9 cellular contexts compared by ENCODE assay signal in genomic region chr15:90306560-90306959, GRCh38. TPM values are rescaled to one million over a fixed set of nuclear protein-coding genes. Genes with fewer than 3 reads are reported as not detected.
DNase-seq lines count a peak whose midpoint lies in the region; ATAC-seq and TF ChIP-seq lines count a peak whose summit lies in the region.
"Had no signal": no experiment of that assay in that cellular context is flagged by ENCODE, and none has a peak within 500 bp of the region (broad histone marks: within the 10 kb centered on the region; RNA-seq: fewer than 3 reads in every experiment).

No MANE protein-coding gene starts in this region.

- TF ChIP-seq POLR2A in esophagus squamous epithelium (IDR thresholded peaks at IDR 0.05), result no peak

- ATAC-seq in HG02678 (IDR thresholded peaks at IDR 0.05; ENCODE audit: unreplicated experiment) (peak; percentile 77), naive B cell (ENCODE audit: low read depth in 2 of 2) (peak; percentile 44 to 54), GM18502 (IDR thresholded peaks at IDR 0.05; ENCODE audit: poor library complexity, unreplicated experiment) (no peak)

- no peaks in the 10 kb centered on the region for H3K36me3 Mint-ChIP-seq in naive B cell

- WGBS in esophagus squamous epithelium, 2 donors, result 59 to 67% methylated on average over 6 of the region's 6 CpGs

- no peak overlapping the region for H3K4me3 ChIP-seq in esophagus squamous epithelium
- H3K4me3 ChIP-seq: adrenal gland had no signal

- H3K27ac Mint-ChIP-seq in naive B cell, result peak overlapping the region in 2 of 6 donors; percentile 5 to 53

- H3K9me3 Mint-ChIP-seq in naive B cell, result no peaks in the 10 kb centered on the region

- DNase-seq in GM13976 (ENCODE audit: low spot score) (peak; percentile 63), naive B cell (no peak), NCI-H187 treated with DMSO at 0.1 percent for 48 hours (lab: John Stamatoyannopoulos, UW) (no peak), NCI-H2227 (lab: John Stamatoyannopoulos, UW; ENCODE audit: unreplicated experiment) (no peak), esophagus squamous epithelium (lab: John Stamatoyannopoulos, UW) (no peak)
- DNase-seq in activated CD4-positive, alpha-beta T cell treated with anti-CD3 and anti-CD28 coated beads, Interleukin-2, amount 50 U/mL, for 48 hours, result peak; percentile 34 to 54

- in situ Hi-C loops in GM13976 (cut with MboI; ENCODE audit: low sequenced_read_pairs, unreplicated experiment), result loop anchor here (25.0 kb wide), 1 partner anchor 581 kb away; the partner anchor contains the start of gene FES

- H3K27me3 ChIP-seq in esophagus squamous epithelium, result no peaks in the 10 kb centered on the region
- H3K27me3 ChIP-seq: adrenal gland had no signal

- no peak overlapping the region for H3K4me3 Mint-ChIP-seq in naive B cell

- no peaks in the 10 kb centered on the region for H3K36me3 ChIP-seq in esophagus squamous epithelium
- H3K36me3 ChIP-seq: adrenal gland had no signal

- no peaks in the 10 kb centered on the region for H3K9me3 ChIP-seq in esophagus squamous epithelium
- H3K9me3 ChIP-seq: adrenal gland had no signal

- peak; percentile 21 for TF ChIP-seq CTCF in GM13976 (IDR thresholded peaks at IDR 0.05; ENCODE audit: borderline replicate concordance, control extremely low read depth, extremely low read depth, insufficient read depth, missing control alignments)
- no peak for TF ChIP-seq CTCF in esophagus squamous epithelium (IDR thresholded peaks at IDR 0.05)

- H3K4me1 ChIP-seq in esophagus squamous epithelium, result peaks cover 0 to under 1% (median 0%) of the 10 kb centered on the region in 3 donors
- H3K4me1 ChIP-seq: adrenal gland had no signal

- peaks cover 9 to 12% (median 10%) of the 10 kb centered on the region in 3 donors for H3K4me1 Mint-ChIP-seq in naive B cell

- H3K27ac ChIP-seq in esophagus squamous epithelium, result no peak overlapping the region

- no peaks in the 10 kb centered on the region for H3K27me3 Mint-ChIP-seq in naive B cell

- intact Hi-C loops in esophagus squamous epithelium (cut with DNase I), result no loop called here

RNA-seq across cellular contexts. Expression of gene NGRN, which starts 41.1 kb away (rescaled TPM):
- 10 to 100 TPM; 33.6 to 80.2 (median 54.1) TPM for polyA plus RNA-seq in naive B cell (ENCODE audit: low read depth in 6 of 6)
- 10 to 100 TPM; 35.4 to 59.5 (median 43.3) TPM for total RNA-seq in esophagus squamous epithelium

RNA-seq across cellular contexts. Expression of gene ZNF774, which starts 45.5 kb away (rescaled TPM):
- under 1 TPM in 3 of 6 donors, not detected in 3; 0.38 to 0.83 (median 0.40) TPM for polyA plus RNA-seq in naive B cell (ENCODE audit: low read depth in 6 of 6)
- total RNA-seq in esophagus squamous epithelium, result 1 to 10 TPM in 3 of 4 donors, under 1 TPM in 1; 0.79 to 9.3 (median 1.8) TPM

RNA-seq across cellular contexts. Expression of gene TTLL13, which starts 57.2 kb away (rescaled TPM):
- 1 to 10 TPM in 1 of 6 donors, under 1 TPM in 3, not detected in 2; 0.11 to 1.4 (median 0.34) TPM for polyA plus RNA-seq in naive B cell (ENCODE audit: low read depth in 6 of 6)
- total RNA-seq in esophagus squamous epithelium, result not detected

Comparison
In these comparisons a context has a peak if more than half of its experiments do, and no peak if none do; other contexts are left out.
1. DNase-seq: peak in GM13976 (single experiment) and activated CD4-positive, alpha-beta T cell treated with anti-CD3 and anti-CD28 coated beads, Interleukin-2, amount 50 U/mL, for 48 hours (2 of 2); none in naive B cell (single experiment), NCI-H187 treated with DMSO at 0.1 percent for 48 hours (single experiment), NCI-H2227 (single experiment) and esophagus squamous epithelium (single experiment).